Comparison of ENCODE assay signal across 39 cellular contexts in the genomic region with DNA sequence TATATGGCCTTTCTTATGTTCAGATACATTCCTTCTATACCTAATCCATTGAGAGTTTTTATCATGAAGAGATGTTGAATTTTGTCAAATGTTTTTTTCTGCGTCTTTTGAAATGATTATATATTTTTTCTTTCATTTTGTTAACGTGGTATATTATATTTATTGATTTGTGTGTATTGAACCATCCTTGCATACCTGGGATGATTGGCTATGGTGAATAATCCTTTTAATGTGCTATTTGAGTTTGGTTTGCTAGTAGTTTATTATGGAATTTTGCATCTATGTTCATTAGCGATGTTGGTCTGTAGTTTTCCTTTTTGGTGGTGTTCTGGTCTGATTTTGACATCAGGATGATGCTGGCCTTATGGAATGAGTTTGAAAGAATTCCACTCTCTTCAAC. TPM values are rescaled to one million over a fixed set of nuclear protein-coding genes. Genes with fewer than 3 reads are reported as not detected.
"Had no signal": no experiment of that assay in that cellular context is flagged by ENCODE, and none has a peak within 500 bp of the region (broad histone marks: within the 10 kb centered on the region; RNA-seq: fewer than 3 reads in every experiment).

No MANE protein-coding gene starts in this region.

- H3K27me3 ChIP-seq: adrenal gland, ascending aorta, body of pancreas, brain microvascular endothelial cell, breast epithelium, cardiac muscle cell had no signal

- H3K4me3 ChIP-seq: adrenal gland, ascending aorta, body of pancreas, breast epithelium, cardiac muscle cell had no signal

- H3K36me3 ChIP-seq: adrenal gland, ascending aorta, brain microvascular endothelial cell, breast epithelium, cardiac muscle cell had no signal

- H3K9me3 ChIP-seq: body of pancreas had no signal

- H3K27ac ChIP-seq: adrenal gland, ascending aorta, body of pancreas, brain microvascular endothelial cell, breast epithelium, cardiac muscle cell had no signal

- FAIRE-seq: astrocyte, bronchial epithelial cell had no signal

- H3K4me1 ChIP-seq: adrenal gland, ascending aorta, body of pancreas, breast epithelium had no signal

- ATAC-seq: activated naive CD4-positive, alpha-beta T cell treated with anti-CD3 and anti-CD28 coated beads, Interleukin-2, amount 50 U/mL, for 72 hours; activated naive CD8-positive, alpha-beta T cell treated with anti-CD3 and anti-CD28 coated beads, Interleukin-2, amount 50 U/mL, for 24 hours; activated T-cell treated with anti-CD3 and anti-CD28 coated beads, Interleukin-2, amount 50 U/mL, for 4 hours; activated T-cell treated with anti-CD3 and anti-CD28 coated beads, Interleukin-2, amount 50 U/mL, for 72 hours; activated T-helper 17 cell treated with anti-CD3 and anti-CD28 coated beads, Interleukin-2, amount 50 U/mL, for 72 hours; body of pancreas had no signal

- DNase-seq: activated effector memory CD4-positive, alpha-beta T cell treated with anti-CD3 and anti-CD28 coated beads, Interleukin-2, amount 50 U/mL, for 16 hours; activated effector memory CD4-positive, alpha-beta T cell treated with Interleukin-2 at 50 U/mL for 16 hours; activated gamma-delta T cell; activated gamma-delta T cell treated with Interleukin-2 at 50 U/mL for 16 hours; activated naive CD4-positive, alpha-beta T cell; activated naive CD4-positive, alpha-beta T cell treated with anti-CD3 and anti-CD28 coated beads for 36 hours; activated naive CD4-positive, alpha-beta T cell treated with anti-CD3 and anti-CD28 coated beads, Interleukin-2, amount 10 ng/mL, durations not matched to agents 7 days and 5 days; activated naive CD4-positive, alpha-beta T cell treated with anti-CD3 and anti-CD28 coated beads, Interleukin-2, amount 50 U/mL, for 16 hours; activated naive CD4-positive, alpha-beta T cell treated with Interleukin-2 at 50 U/mL for 16 hours; activated naive CD8-positive, alpha-beta T cell treated with anti-CD3 and anti-CD28 coated beads for 36 hours; activated naive CD8-positive, alpha-beta T cell treated with anti-CD3 and anti-CD28 coated beads, Interleukin-2, amount 10 ng/mL, durations not matched to agents 7 days and 5 days; activated naive CD8-positive, alpha-beta T cell treated with anti-CD3 and anti-CD28 coated beads, Interleukin-2, amount 50 U/mL, for 24 hours; activated T-cell treated with anti-CD3 and anti-CD28 coated beads, Interleukin-2, amount 50 U/mL, for 24 hours; activated T-cell treated with anti-CD3 and anti-CD28 coated beads, Interleukin-2, amount 50 U/mL, for 4 hours; activated T-cell treated with anti-CD3 and anti-CD28 coated beads, Interleukin-2, amount 50 U/mL, for 48 hours; activated T-cell treated with anti-CD3 and anti-CD28 coated beads, Interleukin-2, amount 50 U/mL, for 72 hours; adrenal gland; amniotic stem cell; amygdala; anterior cingulate cortex; aorta; body of pancreas; brain microvascular endothelial cell; caudate nucleus; central memory CD4-positive, alpha-beta T cell; cerebellar nuclear complex had no signal

RNA-seq across cellular contexts. Expression of gene IL36G, which starts 11.8 kb away (rescaled TPM):
- total RNA-seq: activated naive CD4-positive, alpha-beta T cell treated with anti-CD3 and anti-CD28 coated beads for 36 hours; activated naive CD4-positive, alpha-beta T cell treated with anti-CD3 and anti-CD28 coated beads, Interleukin-2, amount 50 U/mL, for 72 hours; activated naive CD8-positive, alpha-beta T cell treated with anti-CD3 and anti-CD28 coated beads for 36 hours; activated naive CD8-positive, alpha-beta T cell treated with anti-CD3 and anti-CD28 coated beads, Interleukin-2, amount 10 ng/mL, durations not matched to agents 7 days and 5 days; activated T-cell treated with anti-CD3 and anti-CD28 coated beads, Interleukin-2, amount 50 U/mL, for 4 hours; activated T-cell treated with anti-CD3 and anti-CD28 coated beads, Interleukin-2, amount 50 U/mL, for 72 hours; activated T-helper 1 cell treated with anti-CD3 and anti-CD28 coated beads, Interleukin-12 subunit alpha, Interleukin-12 subunit beta, Interleukin-2, Interleukin-4 antibody, amounts not matched to agents 30 ng/mL and 10 ng/mL and 1 ng/mL, durations not matched to agents 14 hours and 24 hours and 36 hours; activated T-helper 2 cell treated with anti-CD3 and anti-CD28 coated beads, Interferon-gamma antibody, Interleukin-2, Interleukin-4, amounts not matched to agents 10 μg/mL and 5 μg/mL and 100 μg/mL, durations not matched to agents 14 hours and 24 hours and 36 hours; adrenal gland; aorta; ascending aorta; astrocyte; body of pancreas; breast epithelium; bronchial epithelial cell; cardiac septum; cerebellum; chondrocyte had no signal
- polyA plus RNA-seq: adipose tissue, adrenal gland, aorta, cardiac muscle cell had no signal

RNA-seq across cellular contexts. Expression of gene IL36A, which starts 15.6 kb away (rescaled TPM):
- total RNA-seq: activated naive CD4-positive, alpha-beta T cell treated with anti-CD3 and anti-CD28 coated beads for 36 hours; activated naive CD4-positive, alpha-beta T cell treated with anti-CD3 and anti-CD28 coated beads, Interleukin-2, amount 50 U/mL, for 72 hours; activated naive CD8-positive, alpha-beta T cell treated with anti-CD3 and anti-CD28 coated beads for 36 hours; activated naive CD8-positive, alpha-beta T cell treated with anti-CD3 and anti-CD28 coated beads, Interleukin-2, amount 10 ng/mL, durations not matched to agents 7 days and 5 days; activated T-cell treated with anti-CD3 and anti-CD28 coated beads, Interleukin-2, amount 50 U/mL, for 4 hours; activated T-helper 1 cell treated with anti-CD3 and anti-CD28 coated beads, Interleukin-12 subunit alpha, Interleukin-12 subunit beta, Interleukin-2, Interleukin-4 antibody, amounts not matched to agents 30 ng/mL and 10 ng/mL and 1 ng/mL, durations not matched to agents 14 hours and 24 hours and 36 hours; activated T-helper 17 cell treated with anti-CD3 and anti-CD28 coated beads, Interleukin-2, amount 50 U/mL, for 72 hours; adrenal gland; aorta; ascending aorta; astrocyte; body of pancreas; breast epithelium; cardiac muscle cell; cardiac septum; cerebellum; chondrocyte had no signal
- polyA plus RNA-seq: adrenal gland, aorta, cardiac muscle cell had no signal
